Comparison of ENCODE assay signal across 26 cellular contexts in the genomic region with DNA sequence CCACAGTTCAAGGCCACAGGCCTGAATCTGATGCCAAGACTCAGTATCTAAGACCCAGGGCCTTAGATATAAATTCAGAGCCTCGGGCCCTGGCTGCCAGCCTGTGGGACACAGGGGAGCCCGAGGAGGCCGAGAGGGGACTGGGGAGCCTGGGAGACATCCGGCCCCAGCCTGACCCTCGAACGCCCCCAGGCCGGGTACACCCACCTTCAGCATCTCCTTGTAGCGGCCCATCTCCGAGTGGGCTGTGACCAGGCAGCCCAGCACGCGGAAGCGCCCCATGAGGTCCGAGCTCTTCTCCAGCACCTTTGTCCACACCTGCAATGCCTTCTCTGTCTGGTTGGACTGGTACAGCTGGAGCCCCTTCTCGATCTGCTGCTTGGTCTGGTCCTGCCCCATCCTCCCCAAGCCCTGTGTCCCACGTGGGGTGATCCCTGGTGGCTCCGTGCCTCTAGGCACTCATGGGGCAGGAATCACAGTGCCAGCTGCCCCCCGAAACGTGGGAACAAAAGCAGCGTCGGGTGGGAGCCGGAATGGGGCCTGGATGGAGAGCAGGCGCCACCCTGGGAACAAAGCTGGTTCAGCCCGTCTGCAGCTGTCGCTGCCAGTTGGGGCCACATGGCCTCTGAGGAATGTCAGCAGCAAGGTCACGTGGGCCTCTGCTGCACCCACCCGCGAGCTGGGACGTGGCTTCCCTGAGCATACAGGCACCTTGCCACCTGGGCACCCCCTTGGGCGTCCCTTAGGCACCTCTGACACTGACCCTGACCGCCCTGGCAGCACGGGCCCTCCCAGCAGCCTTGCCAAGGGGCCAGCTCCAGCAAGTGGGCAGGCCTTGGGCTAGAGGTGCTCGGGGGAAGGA. TPM values are rescaled to one million over a fixed set of nuclear protein-coding genes. Genes with fewer than 3 reads are reported as not detected.
DNase-seq lines count a peak whose midpoint lies in the region; ATAC-seq and TF ChIP-seq lines count a peak whose summit lies in the region.
"Had no signal": no experiment of that assay in that cellular context is flagged by ENCODE, and none has a peak within 500 bp of the region (broad histone marks: within the 10 kb centered on the region; RNA-seq: fewer than 3 reads in every experiment).

A gene (minus strand): TSS at position 571 of the 862 bp plus-strand sequence. CDS start 172 bp downstream, at position 399.

- H3K36me3 ChIP-seq in left ventricle myocardium inferior: no peaks in the 10 kb centered on the region
- no peaks in the 10 kb centered on the region for H3K36me3 ChIP-seq in neuronal stem cell (replicated peaks in 1 of 2; ENCODE audit: control insufficient read depth in 2 of 2, insufficient read depth in 2 of 2, low read length in 2 of 2)
- H3K36me3 ChIP-seq: BLaER1 treated with 17β-estradiol and CSF1 and Interleukin-3, amounts not matched to agents 10 nM and 100 nM; breast epithelium; left lung; ovary; stomach; upper lobe of left lung had no signal

- CTCF ChIA-PET in activated CD8-positive, alpha-beta memory T cell treated with anti-CD3 and anti-CD28 coated beads, Interleukin-2, amount 10 ng/mL, durations not matched to agents 7 days and 5 days (lab: Charles Lee): interaction anchor here (1.2 to 1.4 kb wide), 2 partner anchors 9 to 75 kb away, joined by 3 read pairs; no protein-coding TSS in a partner anchor

- peaks cover 0 to 3% of the 10 kb centered on the region in 2 donors for H3K4me1 Mint-ChIP-seq in natural killer cell treated with Interleukin-12 subunit alpha and Interleukin-12 subunit beta and Interleukin-15 and Interleukin-18, amount 100 ng/mL, for 72 hours (ENCODE audit: low read depth in 2 of 2)
- H3K4me1 Mint-ChIP-seq in natural killer cell: peaks cover under 1 to 6% of the 10 kb centered on the region in 2 donors
- H3K4me1 Mint-ChIP-seq in activated CD8-positive, alpha-beta memory T cell treated with anti-CD3 and anti-CD28 coated beads, Interleukin-2, amount 10 ng/mL, durations not matched to agents 7 days and 5 days: no peaks in the 10 kb centered on the region
- H3K4me1 Mint-ChIP-seq: activated naive CD8-positive, alpha-beta T cell treated with anti-CD3 and anti-CD28 coated beads, Interleukin-2, amount 10 ng/mL, durations not matched to agents 7 days and 5 days had no signal

- peak within 1 kb of the TSS; percentile 89 for H2AK5ac ChIP-seq in neuronal stem cell (ENCODE audit: low read depth, low read length)

- no peak within 1 kb of the TSS for H3K27ac ChIP-seq in left ventricle myocardium inferior (replicated peaks)
- no peak within 1 kb of the TSS for H3K27ac ChIP-seq in neuronal stem cell (replicated peaks; ENCODE audit: low read length)
- H3K27ac ChIP-seq: BLaER1 treated with 17β-estradiol and CSF1 and Interleukin-3, amounts not matched to agents 10 nM and 100 nM; breast epithelium; left lung; ovary; stomach; upper lobe of left lung had no signal

- DNase-seq in natural killer cell treated with Interleukin-12 subunit alpha and Interleukin-12 subunit beta and Interleukin-15 and Interleukin-18, amount 100 ng/mL, for 72 hours (ENCODE audit: low spot score): no peak
- DNase-seq in natural killer cell: no peak
- peak; percentile 32 for DNase-seq in left ventricle myocardium inferior
- DNase-seq in neuronal stem cell (ENCODE audit: low spot score): no peak
- no peak for DNase-seq in SW480 (ENCODE audit: low spot score)
- no peak for DNase-seq in NCI-H748 (lab: John Stamatoyannopoulos, UW; ENCODE audit: unreplicated experiment)
- no peak for DNase-seq in activated CD8-positive, alpha-beta memory T cell treated with anti-CD3 and anti-CD28 coated beads, Interleukin-2, amount 10 ng/mL, durations not matched to agents 7 days and 5 days
- DNase-seq: activated naive CD8-positive, alpha-beta T cell treated with anti-CD3 and anti-CD28 coated beads, Interleukin-2, amount 10 ng/mL, durations not matched to agents 7 days and 5 days; Calu3; cortex of kidney; EL; glutamatergic neuron; left lung; NCI-H1417; NCI-H510A treated with DMSO at 0.1 percent for 48 hours; ovary; small intestine; stimulated activated CD4-positive, alpha-beta T cell treated with anti-CD3 and anti-CD28 coated beads, Interleukin-2, amount 100 ng/mL, for 48 hours; stomach had no signal

- no peak within 1 kb of the TSS for H3K4me3 Mint-ChIP-seq in natural killer cell treated with Interleukin-12 subunit alpha and Interleukin-12 subunit beta and Interleukin-15 and Interleukin-18, amount 100 ng/mL, for 72 hours
- no peak within 1 kb of the TSS for H3K4me3 Mint-ChIP-seq in natural killer cell
- H3K4me3 Mint-ChIP-seq in activated CD8-positive, alpha-beta memory T cell treated with anti-CD3 and anti-CD28 coated beads, Interleukin-2, amount 10 ng/mL, durations not matched to agents 7 days and 5 days: no peak within 1 kb of the TSS
- H3K4me3 Mint-ChIP-seq: activated naive CD8-positive, alpha-beta T cell treated with anti-CD3 and anti-CD28 coated beads, Interleukin-2, amount 10 ng/mL, durations not matched to agents 7 days and 5 days; activated T-helper 1 cell treated with anti-CD3 and anti-CD28 coated beads, Interleukin-12 subunit alpha, Interleukin-12 subunit beta, Interleukin-2, Interleukin-4 antibody, amounts not matched to agents 30 ng/mL and 10 ng/mL and 1 ng/mL, durations not matched to agents 14 hours and 24 hours and 36 hours had no signal

- no peak within 1 kb of the TSS for H3K4me2 ChIP-seq in neuronal stem cell (ENCODE audit: insufficient read depth, low read length, poor library complexity, severe bottlenecking)
- H3K4me2 ChIP-seq: BLaER1 treated with 17β-estradiol and CSF1 and Interleukin-3, amounts not matched to agents 10 nM and 100 nM had no signal

- no peak within 1 kb of the TSS for H3K14ac ChIP-seq in neuronal stem cell (ENCODE audit: low read length)

- H3K4ac ChIP-seq in neuronal stem cell (ENCODE audit: low read length): no peak within 1 kb of the TSS

- peak; percentile 3 to 36 for ATAC-seq in natural killer cell treated with Interleukin-12 subunit alpha and Interleukin-12 subunit beta and Interleukin-15 and Interleukin-18, amount 100 ng/mL, for 72 hours
- no peak for ATAC-seq in natural killer cell
- ATAC-seq in activated CD8-positive, alpha-beta memory T cell treated with anti-CD3 and anti-CD28 coated beads, Interleukin-2, amount 10 ng/mL, durations not matched to agents 7 days and 5 days: no peak
- ATAC-seq in HG03280 (IDR thresholded peaks at IDR 0.05; ENCODE audit: unreplicated experiment): no peak
- ATAC-seq: left lung had no signal

- H2BK12ac ChIP-seq in neuronal stem cell (ENCODE audit: low read length): no peak within 1 kb of the TSS

- H3K27ac Mint-ChIP-seq in natural killer cell treated with Interleukin-12 subunit alpha and Interleukin-12 subunit beta and Interleukin-15 and Interleukin-18, amount 100 ng/mL, for 72 hours: no peak within 1 kb of the TSS
- H3K27ac Mint-ChIP-seq in natural killer cell: no peak within 1 kb of the TSS
- H3K27ac Mint-ChIP-seq in activated CD8-positive, alpha-beta memory T cell treated with anti-CD3 and anti-CD28 coated beads, Interleukin-2, amount 10 ng/mL, durations not matched to agents 7 days and 5 days: no peak within 1 kb of the TSS
- H3K27ac Mint-ChIP-seq: activated naive CD8-positive, alpha-beta T cell treated with anti-CD3 and anti-CD28 coated beads, Interleukin-2, amount 10 ng/mL, durations not matched to agents 7 days and 5 days; activated T-helper 1 cell treated with anti-CD3 and anti-CD28 coated beads, Interleukin-12 subunit alpha, Interleukin-12 subunit beta, Interleukin-2, Interleukin-4 antibody, amounts not matched to agents 30 ng/mL and 10 ng/mL and 1 ng/mL, durations not matched to agents 14 hours and 24 hours and 36 hours had no signal

- H3K9ac ChIP-seq in neuronal stem cell (ENCODE audit: low read depth, low read length, poor library complexity): peak within 1 kb of the TSS; percentile 21
- H3K9ac ChIP-seq: BLaER1 treated with 17β-estradiol and CSF1 and Interleukin-3, amounts not matched to agents 10 nM and 100 nM had no signal

- no peaks in the 10 kb centered on the region for H3K36me3 Mint-ChIP-seq in natural killer cell treated with Interleukin-12 subunit alpha and Interleukin-12 subunit beta and Interleukin-15 and Interleukin-18, amount 100 ng/mL, for 72 hours
- H3K36me3 Mint-ChIP-seq in natural killer cell: no peaks in the 10 kb centered on the region
- H3K36me3 Mint-ChIP-seq in activated CD8-positive, alpha-beta memory T cell treated with anti-CD3 and anti-CD28 coated beads, Interleukin-2, amount 10 ng/mL, durations not matched to agents 7 days and 5 days: no peaks in the 10 kb centered on the region
- H3K36me3 Mint-ChIP-seq: activated naive CD8-positive, alpha-beta T cell treated with anti-CD3 and anti-CD28 coated beads, Interleukin-2, amount 10 ng/mL, durations not matched to agents 7 days and 5 days had no signal

- peak within 1 kb of the TSS; percentile 45 for H2BK15ac ChIP-seq in neuronal stem cell (ENCODE audit: low read length)

- no peaks in the 10 kb centered on the region for H3K79me1 ChIP-seq in neuronal stem cell (ENCODE audit: low read depth, low read length)

- H3K18ac ChIP-seq in neuronal stem cell (ENCODE audit: low read length): peak within 1 kb of the TSS; percentile 57

- H2AFZ ChIP-seq in neuronal stem cell (ENCODE audit: low read length): no peak within 1 kb of the TSS

- no peak within 1 kb of the TSS for H4K91ac ChIP-seq in neuronal stem cell (ENCODE audit: low read depth, low read length, poor library complexity)

- peak within 1 kb of the TSS; percentile 55 for H3K23ac ChIP-seq in neuronal stem cell (ENCODE audit: low read depth, low read length, poor library complexity)

- H3K4me1 ChIP-seq in left ventricle myocardium inferior (no peaks in the 10 kb centered on the region), neuronal stem cell (ENCODE audit: control insufficient read depth in 2 of 2, insufficient read depth in 1 of 2, low read depth in 1 of 2, low read length in 2 of 2) (no peaks in the 10 kb centered on the region)
- H3K4me1 ChIP-seq: BLaER1 treated with 17β-estradiol and CSF1 and Interleukin-3, amounts not matched to agents 10 nM and 100 nM; breast epithelium; left lung; stomach; upper lobe of left lung had no signal

- intact Hi-C loops in natural killer cell (cut with micrococcal nuclease): no loop called here
- intact Hi-C loops in left ventricle myocardium inferior (cut with micrococcal nuclease): loop anchor here (10.0 kb wide), 1 partner anchor 64 kb away; no protein-coding TSS in a partner anchor

- no peaks in the 10 kb centered on the region for H3K27me3 Mint-ChIP-seq in natural killer cell treated with Interleukin-12 subunit alpha and Interleukin-12 subunit beta and Interleukin-15 and Interleukin-18, amount 100 ng/mL, for 72 hours
- no peaks in the 10 kb centered on the region for H3K27me3 Mint-ChIP-seq in natural killer cell (ENCODE audit: low read depth in 2 of 2)
- H3K27me3 Mint-ChIP-seq in activated CD8-positive, alpha-beta memory T cell treated with anti-CD3 and anti-CD28 coated beads, Interleukin-2, amount 10 ng/mL, durations not matched to agents 7 days and 5 days: no peaks in the 10 kb centered on the region
- H3K27me3 Mint-ChIP-seq: activated naive CD8-positive, alpha-beta T cell treated with anti-CD3 and anti-CD28 coated beads, Interleukin-2, amount 10 ng/mL, durations not matched to agents 7 days and 5 days had no signal

- no CpG with 5 or more reads among the region's 32 CpGs for WGBS in neuronal stem cell (ENCODE audit: extremely low coverage in 2 of 2, insufficient read length in 2 of 2, insufficient replicate concordance in 1 of 2), 2 donors

- TF ChIP-seq CTCF in natural killer cell (IDR thresholded peaks at IDR 0.05) (no peak), left ventricle myocardium inferior (IDR thresholded peaks at IDR 0.05; ENCODE audit: borderline replicate concordance) (no peak)

- H3K4me3 ChIP-seq in left ventricle myocardium inferior: no peak within 1 kb of the TSS
- H3K4me3 ChIP-seq in neuronal stem cell (ENCODE audit: low read length in 2 of 2): no peak within 1 kb of the TSS
- H3K4me3 ChIP-seq: BLaER1 treated with 17β-estradiol and CSF1 and Interleukin-3, amounts not matched to agents 10 nM and 100 nM; breast epithelium; left lung; ovary; stomach; upper lobe of left lung had no signal

- H3K9me3 Mint-ChIP-seq in natural killer cell treated with Interleukin-12 subunit alpha and Interleukin-12 subunit beta and Interleukin-15 and Interleukin-18, amount 100 ng/mL, for 72 hours: no peaks in the 10 kb centered on the region
- no peaks in the 10 kb centered on the region for H3K9me3 Mint-ChIP-seq in natural killer cell
- H3K9me3 Mint-ChIP-seq in activated CD8-positive, alpha-beta memory T cell treated with anti-CD3 and anti-CD28 coated beads, Interleukin-2, amount 10 ng/mL, durations not matched to agents 7 days and 5 days (ENCODE audit: low read depth): no peaks in the 10 kb centered on the region
- H3K9me3 Mint-ChIP-seq: activated naive CD8-positive, alpha-beta T cell treated with anti-CD3 and anti-CD28 coated beads, Interleukin-2, amount 10 ng/mL, durations not matched to agents 7 days and 5 days; activated T-helper 1 cell treated with anti-CD3 and anti-CD28 coated beads, Interleukin-12 subunit alpha, Interleukin-12 subunit beta, Interleukin-2, Interleukin-4 antibody, amounts not matched to agents 30 ng/mL and 10 ng/mL and 1 ng/mL, durations not matched to agents 14 hours and 24 hours and 36 hours had no signal

- H3K27me3 ChIP-seq in left ventricle myocardium inferior (ENCODE audit: low read depth) (no peaks in the 10 kb centered on the region), neuronal stem cell (ENCODE audit: control insufficient read depth in 3 of 3, insufficient read depth in 3 of 3, low read depth in 1 of 3, low read length in 3 of 3) (no peaks in the 10 kb centered on the region)
- H3K27me3 ChIP-seq: BLaER1 treated with 17β-estradiol and CSF1 and Interleukin-3, amounts not matched to agents 10 nM and 100 nM; breast epithelium; left lung; ovary; stomach; upper lobe of left lung had no signal

- peak within 1 kb of the TSS; percentile 11 for H2BK5ac ChIP-seq in neuronal stem cell (ENCODE audit: low read length)

- H4K8ac ChIP-seq in neuronal stem cell (ENCODE audit: low read depth, low read length): no peak within 1 kb of the TSS

- H2BK120ac ChIP-seq in neuronal stem cell (ENCODE audit: low read depth, low read length): no peak within 1 kb of the TSS

- no peaks in the 10 kb centered on the region for H3K9me3 ChIP-seq in left ventricle myocardium inferior (replicated peaks)
- no peaks in the 10 kb centered on the region for H3K9me3 ChIP-seq in neuronal stem cell (replicated peaks in 1 of 2; ENCODE audit: control insufficient read depth in 2 of 2, insufficient read depth in 1 of 2, low read depth in 1 of 2, low read length in 2 of 2)
- H3K9me3 ChIP-seq: breast epithelium, left lung, ovary, stomach, upper lobe of left lung had no signal

RNA-seq across cellular contexts. Expression of the gene that starts here (rescaled TPM):
- total RNA-seq in natural killer cell treated with Interleukin-12 subunit alpha and Interleukin-12 subunit beta and Interleukin-15 and Interleukin-18, amount 100 ng/mL, for 72 hours: 1 to 10 TPM; 1.8 to 4.0 TPM
- total RNA-seq in natural killer cell: 1 to 10 TPM; 1.6 to 2.2 (median 1.7) TPM
- 2.2 TPM for total RNA-seq in left ventricle myocardium inferior
- polyA plus RNA-seq in neuronal stem cell (2013, experiment 1 of 2): not detected
- 0.06 TPM for polyA plus RNA-seq in neuronal stem cell (2013, experiment 2 of 2)
- under 1 TPM; 0.16 to 0.79 TPM for total RNA-seq in activated CD8-positive, alpha-beta memory T cell treated with anti-CD3 and anti-CD28 coated beads, Interleukin-2, amount 10 ng/mL, durations not matched to agents 7 days and 5 days
- total RNA-seq: M059J, RPMI7951 had no signal

Comparison
In these comparisons a context has a peak if more than half of its experiments do, and no peak if none do; other contexts are left out.
1. ATAC-seq: peak in natural killer cell treated with Interleukin-12 subunit alpha and Interleukin-12 subunit beta and Interleukin-15 and Interleukin-18, amount 100 ng/mL, for 72 hours (2 of 2); none in natural killer cell (0 of 3), activated CD8-positive, alpha-beta memory T cell treated with anti-CD3 and anti-CD28 coated beads, Interleukin-2, amount 10 ng/mL, durations not matched to agents 7 days and 5 days (single experiment) and HG03280 (single experiment).